ENCODE assay signal across 25 cellular contexts in genomic region chr22:27517361-27517760, GRCh38.
DNase-seq lines count a peak whose midpoint lies in the region; ATAC-seq, FAIRE-seq and TF ChIP-seq lines count a peak whose summit lies in the region.
"Had no signal": no experiment of that assay in that cellular context is flagged by ENCODE, and none has a peak within 500 bp of the region (broad histone marks: within the 10 kb centered on the region; RNA-seq: fewer than 3 reads in every experiment).

No MANE protein-coding gene starts in this region.

- H3K9ac ChIP-seq in neural progenitor cell, result no peak overlapping the region
- H3K9ac ChIP-seq: BLaER1 treated with 17β-estradiol and CSF1 and Interleukin-3, amounts not matched to agents 10 nM and 100 nM had no signal

- CTCF ChIA-PET in WTC11 (lab: Charles Lee), result no interaction called here
- CTCF ChIA-PET in activated CD8-positive, alpha-beta T cell treated with anti-CD3 and anti-CD28 coated beads, Interleukin-2, amount 10 ng/mL, durations not matched to agents 7 days and 5 days (lab: Charles Lee), result no interaction called here

- no peak overlapping the region for H2AFZ ChIP-seq in neural progenitor cell (replicated peaks)
- H2AFZ ChIP-seq: GM23338 had no signal

- FAIRE-seq in urothelium cell line (lab: Jason Lieb, UNC), result peak; percentile 97
- FAIRE-seq: A549, GM12892, H54 had no signal

- no peak for ATAC-seq in WTC11
- ATAC-seq in HG02840 (IDR thresholded peaks at IDR 0.05; ENCODE audit: low FRiP score, unreplicated experiment), result no peak
- ATAC-seq in activated CD8-positive, alpha-beta T cell treated with anti-CD3 and anti-CD28 coated beads, Interleukin-2, amount 10 ng/mL, durations not matched to agents 7 days and 5 days, result no peak
- no peak for ATAC-seq in GM18520 (IDR thresholded peaks at IDR 0.05; ENCODE audit: unreplicated experiment)
- ATAC-seq: A549 had no signal

- no peak overlapping the region for H3K4me3 Mint-ChIP-seq in WTC11
- H3K4me3 Mint-ChIP-seq in mesothelial cell of epicardium, result no peak overlapping the region
- no peak overlapping the region for H3K4me3 Mint-ChIP-seq in neural progenitor cell
- H3K4me3 Mint-ChIP-seq in activated CD8-positive, alpha-beta T cell treated with anti-CD3 and anti-CD28 coated beads, Interleukin-2, amount 10 ng/mL, durations not matched to agents 7 days and 5 days, result no peak overlapping the region
- H3K4me3 Mint-ChIP-seq: CD14-positive monocyte; CD4-positive, alpha-beta T cell; GM23338; HFFc6 had no signal

- H3K9me3 Mint-ChIP-seq in WTC11 (no peaks in the 10 kb centered on the region), mesothelial cell of epicardium (no peaks in the 10 kb centered on the region), neural progenitor cell (no peaks in the 10 kb centered on the region)
- no peaks in the 10 kb centered on the region for H3K9me3 Mint-ChIP-seq in activated CD8-positive, alpha-beta T cell treated with anti-CD3 and anti-CD28 coated beads, Interleukin-2, amount 10 ng/mL, durations not matched to agents 7 days and 5 days (ENCODE audit: insufficient read depth)
- H3K9me3 Mint-ChIP-seq: CD4-positive, alpha-beta T cell; GM23338; HFFc6 had no signal

- H4K20me1 ChIP-seq in neural progenitor cell (ENCODE audit: low read depth), result no peaks in the 10 kb centered on the region
- H4K20me1 ChIP-seq: BLaER1 treated with 17β-estradiol and CSF1 and Interleukin-3, amounts not matched to agents 10 nM and 100 nM had no signal

- POLR2A ChIA-PET in WTC11 (lab: Charles Lee), result no interaction called here
- POLR2A ChIA-PET in activated CD8-positive, alpha-beta T cell treated with anti-CD3 and anti-CD28 coated beads, Interleukin-2, amount 10 ng/mL, durations not matched to agents 7 days and 5 days (lab: Charles Lee), result no interaction called here

- no peak overlapping the region for H3K27ac Mint-ChIP-seq in WTC11
- H3K27ac Mint-ChIP-seq in mesothelial cell of epicardium, result peak overlapping the region; percentile 6
- peak overlapping the region; percentile 77 for H3K27ac Mint-ChIP-seq in neural progenitor cell
- H3K27ac Mint-ChIP-seq in activated CD8-positive, alpha-beta T cell treated with anti-CD3 and anti-CD28 coated beads, Interleukin-2, amount 10 ng/mL, durations not matched to agents 7 days and 5 days, result no peak overlapping the region
- H3K27ac Mint-ChIP-seq: CD14-positive monocyte; CD4-positive, alpha-beta T cell; GM23338; HFFc6 had no signal

- no peak overlapping the region for H3K27ac ChIP-seq in neural progenitor cell
- H3K27ac ChIP-seq: A549; BLaER1 treated with 17β-estradiol and CSF1 and Interleukin-3, amounts not matched to agents 10 nM and 100 nM had no signal

- H3K36me3 Mint-ChIP-seq in WTC11 (no peaks in the 10 kb centered on the region), mesothelial cell of epicardium (no peaks in the 10 kb centered on the region), neural progenitor cell (no peaks in the 10 kb centered on the region)
- H3K36me3 Mint-ChIP-seq in activated CD8-positive, alpha-beta T cell treated with anti-CD3 and anti-CD28 coated beads, Interleukin-2, amount 10 ng/mL, durations not matched to agents 7 days and 5 days (ENCODE audit: low read depth), result no peaks in the 10 kb centered on the region
- H3K36me3 Mint-ChIP-seq: CD14-positive monocyte had no signal

- no peak overlapping the region for H3K4me2 ChIP-seq in neural progenitor cell
- H3K4me2 ChIP-seq: A549; BLaER1 treated with 17β-estradiol and CSF1 and Interleukin-3, amounts not matched to agents 10 nM and 100 nM; GM23338 had no signal

- peaks cover 5% of the 10 kb centered on the region for H3F3A ChIP-seq in neural progenitor cell (ENCODE audit: low read depth)

- peaks cover 6% of the 10 kb centered on the region for H3K4me1 Mint-ChIP-seq in WTC11
- H3K4me1 Mint-ChIP-seq in mesothelial cell of epicardium, result peaks cover 38% of the 10 kb centered on the region
- H3K4me1 Mint-ChIP-seq in neural progenitor cell, result peaks cover 25% of the 10 kb centered on the region
- no peaks in the 10 kb centered on the region for H3K4me1 Mint-ChIP-seq in activated CD8-positive, alpha-beta T cell treated with anti-CD3 and anti-CD28 coated beads, Interleukin-2, amount 10 ng/mL, durations not matched to agents 7 days and 5 days (ENCODE audit: low read depth)

- TF ChIP-seq CTCF in WTC11 (IDR thresholded peaks at IDR 0.05) (no peak), mesothelial cell of epicardium (IDR thresholded peaks at IDR 0.05; ENCODE audit: unreplicated experiment) (no peak), neural progenitor cell (IDR thresholded peaks at IDR 0.05) (no peak)

- H3K4me1 ChIP-seq in neural progenitor cell, result peaks cover 11% of the 10 kb centered on the region
- H3K4me1 ChIP-seq: HAP-1 had no signal

- no peaks in the 10 kb centered on the region for H3K36me3 ChIP-seq in neural progenitor cell
- H3K36me3 ChIP-seq: BE2C; BLaER1 treated with 17β-estradiol and CSF1 and Interleukin-3, amounts not matched to agents 10 nM and 100 nM; HAP-1 had no signal

- H3K27me3 ChIP-seq in neural progenitor cell, result no peaks in the 10 kb centered on the region
- H3K27me3 ChIP-seq: BE2C; BLaER1 treated with 17β-estradiol and CSF1 and Interleukin-3, amounts not matched to agents 10 nM and 100 nM had no signal

- DNase-seq in WTC11 (ENCODE audit: low spot score), result no peak
- DNase-seq in mesothelial cell of epicardium (ENCODE audit: low spot score in 2 of 2, unreplicated experiment in 2 of 2), result no peak
- DNase-seq in neural progenitor cell (ENCODE audit: low spot score), result no peak
- no peak for DNase-seq in urothelium cell line (ENCODE audit: low spot score)
- DNase-seq in activated CD8-positive, alpha-beta T cell treated with anti-CD3 and anti-CD28 coated beads, Interleukin-2, amount 10 ng/mL, durations not matched to agents 7 days and 5 days, result no peak
- DNase-seq: 8988T; ACHN; AML-193; BE2C; Calu3; CD4-positive, alpha-beta T cell; COR-L47; DMS53; DMS79 treated with DMSO at 0.1 percent for 48 hours; GF-D8; HFFc6 had no signal

- no peaks in the 10 kb centered on the region for H3K79me2 ChIP-seq in neural progenitor cell (ENCODE audit: low read depth)

- H3K27me3 Mint-ChIP-seq in WTC11 (ENCODE audit: low read depth), result no peaks in the 10 kb centered on the region
- H3K27me3 Mint-ChIP-seq in mesothelial cell of epicardium (ENCODE audit: low read depth), result no peaks in the 10 kb centered on the region
- H3K27me3 Mint-ChIP-seq in neural progenitor cell (ENCODE audit: insufficient read depth, low read depth), result no peaks in the 10 kb centered on the region
- no peaks in the 10 kb centered on the region for H3K27me3 Mint-ChIP-seq in activated CD8-positive, alpha-beta T cell treated with anti-CD3 and anti-CD28 coated beads, Interleukin-2, amount 10 ng/mL, durations not matched to agents 7 days and 5 days (ENCODE audit: low read depth)

- H3K4me3 ChIP-seq in neural progenitor cell, result no peak overlapping the region
- H3K4me3 ChIP-seq: A549; BLaER1 treated with 17β-estradiol and CSF1 and Interleukin-3, amounts not matched to agents 10 nM and 100 nM; GM23338; HAP-1 had no signal

- H3K9me3 ChIP-seq in neural progenitor cell (ENCODE audit: low read depth), result no peaks in the 10 kb centered on the region
- H3K9me3 ChIP-seq: A549; BE2C; BLaER1 treated with 17β-estradiol and CSF1 and Interleukin-3, amounts not matched to agents 10 nM and 100 nM; HAP-1 had no signal

TF ChIP-seq in WTC11, 78 proteins besides CTCF, POLR2A, EP300 and RAD21:
- TF ChIP-seq GTF2I (CRISPR knock-in tag; conservative IDR thresholded peaks at IDR 0.05) (peak; percentile 59; the same call in 1 of the 2 replicates), ATF1 (CRISPR knock-in tag; IDR thresholded peaks at IDR 0.05) (no peak)
TF ChIP-seq in WTC11: peak in this region for 1.

Comparison
In these comparisons a context has a peak if more than half of its experiments do, and no peak if none do; other contexts are left out.
1. H3K27ac Mint-ChIP-seq: peak in mesothelial cell of epicardium (single experiment) and neural progenitor cell (single experiment); none in WTC11 (single experiment) and activated CD8-positive, alpha-beta T cell treated with anti-CD3 and anti-CD28 coated beads, Interleukin-2, amount 10 ng/mL, durations not matched to agents 7 days and 5 days (single experiment).